ENCODE assay signal across 20 cellular contexts in genomic region chrX:22109442-22109841, GRCh38.
DNase-seq lines count a peak whose midpoint lies in the region; ATAC-seq, FAIRE-seq and TF ChIP-seq lines count a peak whose summit lies in the region.
"Had no signal": no experiment of that assay in that cellular context is flagged by ENCODE, and none has a peak within 500 bp of the region (broad histone marks: within the 10 kb centered on the region; RNA-seq: fewer than 3 reads in every experiment).

No MANE protein-coding gene starts in this region.

- H3K9me3 ChIP-seq in astrocyte (ENCODE audit: insufficient read depth, low read depth, low read length): no peaks in the 10 kb centered on the region
- H3K9me3 ChIP-seq in mucosa of descending colon: no peaks in the 10 kb centered on the region
- H3K9me3 ChIP-seq in spleen: no peaks in the 10 kb centered on the region
- H3K9me3 ChIP-seq: adrenal gland, BE2C had no signal

- H3K4me1 ChIP-seq in astrocyte (ENCODE audit: insufficient read depth, low read length) (no peaks in the 10 kb centered on the region), mucosa of descending colon (ENCODE audit: low read depth) (no peaks in the 10 kb centered on the region), spleen (no peaks in the 10 kb centered on the region)
- H3K4me1 ChIP-seq: adrenal gland, BE2C had no signal

- H2AFZ ChIP-seq in astrocyte (ENCODE audit: low read depth, low read length): no peak overlapping the region
- H2AFZ ChIP-seq: PC-9 had no signal

- TF ChIP-seq POLR2A in spleen (IDR thresholded peaks at IDR 0.05): no peak

- 72 to 91% (median 86%) methylated on average over 1 of the region's 1 CpG for WGBS in spleen, 5 donors

- H3K4me1 Mint-ChIP-seq in astrocyte (ENCODE audit: low read depth, unreplicated experiment): no peaks in the 10 kb centered on the region
- H3K4me1 Mint-ChIP-seq: naive B cell; stimulated activated naive B cell treated with anti-CD40 and anti-IgM and Interleukin-4, amounts not matched to agents 10 μg/mL and 1 μg/mL and 100 μg/mL, for 72 hours; T-helper 17 cell had no signal

- H4K20me1 ChIP-seq in astrocyte (ENCODE audit: insufficient read depth, low read length): no peaks in the 10 kb centered on the region

- intact Hi-C loops in mucosa of descending colon (cut with DNase I, micrococcal nuclease) (no loop called here), spleen (cut with DNase I; ENCODE audit: low total_unique reads) (no loop called here)

- no peak overlapping the region for H3K27ac Mint-ChIP-seq in astrocyte (ENCODE audit: unreplicated experiment)
- H3K27ac Mint-ChIP-seq: activated T-cell treated with anti-CD3 and anti-CD28 coated beads, Interleukin-2, amount 50 U/mL, for 24 hours; naive B cell; stimulated activated naive B cell treated with anti-CD40 and anti-IgM and Interleukin-4, amounts not matched to agents 10 μg/mL and 1 μg/mL and 100 μg/mL, for 72 hours; T-helper 17 cell had no signal

- ATAC-seq in mucosa of descending colon: no peak
- ATAC-seq: HCT116; right cardiac atrium; stimulated activated naive B cell treated with anti-CD40 and anti-IgM and Interleukin-4, amounts not matched to agents 10 μg/mL and 1 μg/mL and 100 μg/mL, for 72 hours; T-helper 17 cell had no signal

- no peaks in the 10 kb centered on the region for H3K79me2 ChIP-seq in astrocyte (ENCODE audit: insufficient read depth, low read length)

- H3K27me3 Mint-ChIP-seq in astrocyte (ENCODE audit: low read depth, unreplicated experiment): no peaks in the 10 kb centered on the region
- H3K27me3 Mint-ChIP-seq: naive B cell; stimulated activated naive B cell treated with anti-CD40 and anti-IgM and Interleukin-4, amounts not matched to agents 10 μg/mL and 1 μg/mL and 100 μg/mL, for 72 hours; T-helper 17 cell had no signal

- no peaks in the 10 kb centered on the region for H3K36me3 Mint-ChIP-seq in astrocyte (ENCODE audit: low read depth, unreplicated experiment)
- H3K36me3 Mint-ChIP-seq: naive B cell had no signal

- H3K9ac ChIP-seq in astrocyte (ENCODE audit: low read length): no peak overlapping the region

- TF ChIP-seq CTCF in astrocyte (IDR thresholded peaks at IDR 0.05; ENCODE audit: insufficient read depth, low read depth, low read length) (no peak), mucosa of descending colon (IDR thresholded peaks at IDR 0.05) (no peak), spleen (IDR thresholded peaks at IDR 0.05 in 8 of 11, conservative IDR thresholded peaks at IDR 0.05 in 3 of 11) (no peak)

- DNase-seq in AG08395 (ENCODE audit: low spot score) (peak; percentile 45), HT-29 (ENCODE audit: low spot score) (peak; percentile 32), astrocyte (ENCODE audit: low read depth) (peak; percentile 45), iPS-NIHi7 (ENCODE audit: extremely low spot score) (peak; percentile 30), mucosa of descending colon (no peak), cortex of kidney (lab: John Stamatoyannopoulos, UW) (no peak), spleen (no peak)
- no peak for DNase-seq in activated naive CD4-positive, alpha-beta T cell treated with Interleukin-2 at 50 U/mL for 16 hours
- DNase-seq: activated CD4-positive, alpha-beta T cell treated with anti-CD3 and anti-CD28 coated beads for 48 hours; activated T-cell treated with anti-CD3 and anti-CD28 coated beads, Interleukin-2, amount 50 U/mL, for 24 hours; adrenal gland; BE2C; kidney; naive B cell; right cardiac atrium; stimulated activated CD4-positive, alpha-beta T cell treated with anti-CD3 and anti-CD28 coated beads, Interleukin-4, amount 100 ng/mL, for 4 hours; stimulated activated naive B cell treated with anti-CD40 and anti-IgM and Interleukin-4, amounts not matched to agents 10 μg/mL and 1 μg/mL and 100 μg/mL, for 72 hours; T-helper 17 cell had no signal

- H3K9me3 Mint-ChIP-seq in astrocyte (ENCODE audit: unreplicated experiment): peaks cover 2% of the 10 kb centered on the region
- H3K9me3 Mint-ChIP-seq: activated T-cell treated with anti-CD3 and anti-CD28 coated beads, Interleukin-2, amount 50 U/mL, for 24 hours; stimulated activated naive B cell treated with anti-CD40 and anti-IgM and Interleukin-4, amounts not matched to agents 10 μg/mL and 1 μg/mL and 100 μg/mL, for 72 hours had no signal

- H3K4me3 Mint-ChIP-seq in astrocyte (ENCODE audit: unreplicated experiment): no peak overlapping the region
- H3K4me3 Mint-ChIP-seq: activated T-cell treated with anti-CD3 and anti-CD28 coated beads, Interleukin-2, amount 50 U/mL, for 24 hours; naive B cell; stimulated activated naive B cell treated with anti-CD40 and anti-IgM and Interleukin-4, amounts not matched to agents 10 μg/mL and 1 μg/mL and 100 μg/mL, for 72 hours; T-helper 17 cell had no signal

- no peak overlapping the region for H3K4me2 ChIP-seq in astrocyte (ENCODE audit: low read length)
- H3K4me2 ChIP-seq: PC-9 had no signal

- H3K36me3 ChIP-seq in astrocyte (ENCODE audit: insufficient read depth, low read length): no peaks in the 10 kb centered on the region
- H3K36me3 ChIP-seq in mucosa of descending colon (ENCODE audit: low read depth): no peaks in the 10 kb centered on the region
- no peaks in the 10 kb centered on the region for H3K36me3 ChIP-seq in spleen
- H3K36me3 ChIP-seq: adrenal gland, BE2C had no signal

- H3K27ac ChIP-seq in astrocyte (ENCODE audit: low read depth, low read length) (no peak overlapping the region), spleen (no peak overlapping the region)
- H3K27ac ChIP-seq: adrenal gland, PC-9 had no signal

- H3K4me3 ChIP-seq in astrocyte (ENCODE audit: insufficient read depth, low read depth, low read length): no peak overlapping the region
- no peak overlapping the region for H3K4me3 ChIP-seq in mucosa of descending colon
- H3K4me3 ChIP-seq in spleen: no peak overlapping the region
- H3K4me3 ChIP-seq: adrenal gland, PC-9 had no signal

- peak; percentile 89 for FAIRE-seq in astrocyte (lab: Jason Lieb, UNC)

- H3K27me3 ChIP-seq in astrocyte (ENCODE audit: insufficient read depth, low read length) (no peaks in the 10 kb centered on the region), spleen (replicated peaks in 1 of 7) (peaks cover 0 to 5% (median 0%) of the 10 kb centered on the region in 7 donors)
- H3K27me3 ChIP-seq: BE2C had no signal

Comparison
In these comparisons a context has a peak if more than half of its experiments do, and no peak if none do; other contexts are left out.
1. DNase-seq: peak in AG08395 (single experiment), HT-29 (single experiment), astrocyte (single experiment) and iPS-NIHi7 (single experiment); none in mucosa of descending colon (0 of 3), cortex of kidney (single experiment), activated naive CD4-positive, alpha-beta T cell treated with Interleukin-2 at 50 U/mL for 16 hours (single experiment) and spleen (single experiment).